21 cellular contexts compared by ENCODE assay signal in the genomic region with DNA sequence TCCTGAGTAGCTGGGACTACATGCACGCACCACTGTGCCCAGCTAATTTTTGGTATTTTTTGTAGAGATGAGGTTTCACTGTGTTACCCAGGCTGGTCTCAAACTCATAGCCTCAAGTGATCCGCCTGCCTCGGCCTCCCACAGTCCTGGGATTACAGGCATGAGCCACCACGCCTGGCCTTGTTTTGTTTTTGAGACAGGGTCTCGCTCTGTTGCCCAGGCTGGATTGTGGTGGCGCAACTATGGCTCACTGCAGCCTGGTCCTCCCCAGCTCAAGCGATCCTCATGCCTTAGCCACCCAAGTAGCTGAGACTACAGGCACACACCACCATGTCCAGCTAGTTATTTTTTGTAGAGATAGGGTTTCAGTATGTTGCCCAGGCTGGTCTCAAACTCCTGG.
"Had no signal": no experiment of that assay in that cellular context is flagged by ENCODE, and none has a peak within 500 bp of the region (broad histone marks: within the 10 kb centered on the region; RNA-seq: fewer than 3 reads in every experiment).

No MANE protein-coding gene starts in this region.

- ATAC-seq: activated CD4-positive, alpha-beta T cell treated with anti-CD3 and anti-CD28 coated beads for 36 hours; activated CD8-positive, alpha-beta memory T cell treated with anti-CD3 and anti-CD28 coated beads, Interleukin-2, amount 10 ng/mL, durations not matched to agents 7 days and 5 days had no signal

- H3K9me3 Mint-ChIP-seq: activated naive CD4-positive, alpha-beta T cell treated with anti-CD3 and anti-CD28 coated beads, Interleukin-2, amount 50 U/mL, for 24 hours; activated T-cell treated with anti-CD3 and anti-CD28 coated beads, Interleukin-2, amount 50 U/mL, for 24 hours; activated T-helper 1 cell treated with anti-CD3 and anti-CD28 coated beads, Interleukin-12 subunit alpha, Interleukin-12 subunit beta, Interleukin-2, Interleukin-4 antibody, amounts not matched to agents 30 ng/mL and 10 ng/mL and 1 ng/mL, durations not matched to agents 14 hours and 24 hours and 36 hours; brain had no signal

- H3K27ac Mint-ChIP-seq: activated CD4-positive, alpha-beta T cell treated with anti-CD3 and anti-CD28 coated beads for 36 hours; activated CD8-positive, alpha-beta memory T cell treated with anti-CD3 and anti-CD28 coated beads, Interleukin-2, amount 10 ng/mL, durations not matched to agents 7 days and 5 days; activated naive CD4-positive, alpha-beta T cell treated with anti-CD3 and anti-CD28 coated beads, Interleukin-2, amount 50 U/mL, for 24 hours; activated T-helper 1 cell treated with anti-CD3 and anti-CD28 coated beads, Interleukin-12 subunit alpha, Interleukin-12 subunit beta, Interleukin-2, Interleukin-4 antibody, amounts not matched to agents 30 ng/mL and 10 ng/mL and 1 ng/mL, durations not matched to agents 14 hours and 24 hours and 36 hours; brain had no signal

- H3K27me3 Mint-ChIP-seq: activated CD4-positive, alpha-beta T cell treated with anti-CD3 and anti-CD28 coated beads for 36 hours; activated CD8-positive, alpha-beta memory T cell treated with anti-CD3 and anti-CD28 coated beads, Interleukin-2, amount 10 ng/mL, durations not matched to agents 7 days and 5 days; activated naive CD4-positive, alpha-beta T cell treated with anti-CD3 and anti-CD28 coated beads, Interleukin-2, amount 50 U/mL, for 24 hours; activated T-cell treated with anti-CD3 and anti-CD28 coated beads, Interleukin-2, amount 50 U/mL, for 24 hours; brain; central memory CD8-positive, alpha-beta T cell had no signal

- H3K4me3 Mint-ChIP-seq: activated CD4-positive, alpha-beta T cell treated with anti-CD3 and anti-CD28 coated beads for 36 hours; activated CD8-positive, alpha-beta memory T cell treated with anti-CD3 and anti-CD28 coated beads, Interleukin-2, amount 10 ng/mL, durations not matched to agents 7 days and 5 days; activated naive CD4-positive, alpha-beta T cell treated with anti-CD3 and anti-CD28 coated beads, Interleukin-2, amount 50 U/mL, for 24 hours; activated T-cell treated with anti-CD3 and anti-CD28 coated beads, Interleukin-2, amount 50 U/mL, for 24 hours; activated T-helper 1 cell treated with anti-CD3 and anti-CD28 coated beads, Interleukin-12 subunit alpha, Interleukin-12 subunit beta, Interleukin-2, Interleukin-4 antibody, amounts not matched to agents 30 ng/mL and 10 ng/mL and 1 ng/mL, durations not matched to agents 14 hours and 24 hours and 36 hours; brain; central memory CD8-positive, alpha-beta T cell had no signal

- DNase-seq: activated CD4-positive, alpha-beta T cell treated with anti-CD3 and anti-CD28 coated beads for 36 hours; activated CD4-positive, alpha-beta T cell treated with anti-CD3 and anti-CD28 coated beads, Interleukin-2, amount 50 U/mL, for 4 hours; activated CD8-positive, alpha-beta memory T cell treated with anti-CD3 and anti-CD28 coated beads, Interleukin-2, amount 10 ng/mL, durations not matched to agents 7 days and 5 days; activated effector memory CD4-positive, alpha-beta T cell treated with Interleukin-2 at 50 U/mL for 16 hours; activated naive CD4-positive, alpha-beta T cell; activated T-cell treated with anti-CD3 and anti-CD28 coated beads, Interleukin-2, amount 50 U/mL, for 24 hours; amygdala; Kasumi-1; NCI-H1105 treated with DMSO at 0.1 percent for 48 hours; NCI-H1436 treated with DMSO at 0.1 percent for 48 hours; NCI-H187; NCI-H2081; NCI-H510A treated with DMSO at 0.1 percent for 48 hours; NCI-H69; SIG-M5; T-helper 2 cell; T1000 had no signal
